21 cellular contexts compared by ENCODE assay signal in genomic region chr7:36085096-36085495, GRCh38.
"Had no signal": no experiment of that assay in that cellular context is flagged by ENCODE, and none has a peak within 500 bp of the region (broad histone marks: within the 10 kb centered on the region; RNA-seq: fewer than 3 reads in every experiment).

No MANE protein-coding gene starts in this region.

- ATAC-seq: activated T-cell treated with anti-CD3 and anti-CD28 coated beads, Interleukin-2, amount 50 U/mL, for 72 hours had no signal

- H3K9me3 Mint-ChIP-seq: activated CD4-positive, alpha-beta memory T cell treated with anti-CD3 and anti-CD28 coated beads for 36 hours; activated naive CD4-positive, alpha-beta T cell treated with anti-CD3 and anti-CD28 coated beads, Interleukin-2, amount 50 U/mL, for 24 hours had no signal

- H3K9me3 ChIP-seq: mucosa of descending colon, pancreas, right lobe of liver, testis, upper lobe of left lung had no signal

- H3K4me1 ChIP-seq: pancreas, right lobe of liver, testis had no signal

- H3K27me3 ChIP-seq: pancreas, right lobe of liver, testis, upper lobe of left lung had no signal

- H3K36me3 Mint-ChIP-seq: activated CD4-positive, alpha-beta memory T cell treated with anti-CD3 and anti-CD28 coated beads for 36 hours; brain had no signal

- H3K36me3 ChIP-seq: pancreas, right lobe of liver, upper lobe of left lung had no signal

- H3K27ac ChIP-seq: pancreas, right lobe of liver, skin epidermis, testis, upper lobe of left lung had no signal

- H3K27ac Mint-ChIP-seq: activated CD4-positive, alpha-beta memory T cell treated with anti-CD3 and anti-CD28 coated beads for 36 hours; activated naive CD4-positive, alpha-beta T cell treated with anti-CD3 and anti-CD28 coated beads, Interleukin-2, amount 50 U/mL, for 24 hours; activated T-cell treated with anti-CD3 and anti-CD28 coated beads, Interleukin-2, amount 50 U/mL, for 72 hours; dendritic cell treated with granulocyte-macrophage colony-stimulating factor and Interleukin-4, amounts not matched to agents 40 ng/mL and 50 ng/mL, for 4 days; memory B cell; naive B cell had no signal

- H3K4me3 Mint-ChIP-seq: activated CD4-positive, alpha-beta memory T cell treated with anti-CD3 and anti-CD28 coated beads for 36 hours; activated naive CD4-positive, alpha-beta T cell treated with anti-CD3 and anti-CD28 coated beads, Interleukin-2, amount 50 U/mL, for 24 hours; activated T-cell treated with anti-CD3 and anti-CD28 coated beads, Interleukin-2, amount 50 U/mL, for 72 hours; brain; dendritic cell treated with granulocyte-macrophage colony-stimulating factor and Interleukin-4, amounts not matched to agents 40 ng/mL and 50 ng/mL, for 4 days; memory B cell; naive B cell had no signal

- FAIRE-seq: frontal cortex, pancreas had no signal

- H3K4me3 ChIP-seq: mucosa of descending colon, pancreas, right lobe of liver, skin epidermis, testis, upper lobe of left lung had no signal

- DNase-seq: activated CD4-positive, alpha-beta memory T cell treated with anti-CD3 and anti-CD28 coated beads for 36 hours; activated CD4-positive, alpha-beta T cell treated with anti-CD3 and anti-CD28 coated beads for 48 hours; activated effector memory CD4-positive, alpha-beta T cell treated with anti-CD3 and anti-CD28 coated beads, Interleukin-2, amount 50 U/mL, for 16 hours; activated T-cell treated with anti-CD3 and anti-CD28 coated beads, Interleukin-2, amount 50 U/mL, for 72 hours; aorta; effector CD4-positive, alpha-beta T cell; hippocampal formation; naive B cell; stimulated activated CD4-positive, alpha-beta T cell treated with anti-CD3 and anti-CD28 coated beads, Interleukin-2, amount 100 ng/mL, for 24 hours; stimulated activated naive CD4-positive, alpha-beta T cell had no signal

- H3K4me1 Mint-ChIP-seq: activated naive CD4-positive, alpha-beta T cell treated with anti-CD3 and anti-CD28 coated beads, Interleukin-2, amount 50 U/mL, for 24 hours; memory B cell; naive B cell had no signal
